Comparison of ENCODE assay signal across 8 cellular contexts in the genomic region with DNA sequence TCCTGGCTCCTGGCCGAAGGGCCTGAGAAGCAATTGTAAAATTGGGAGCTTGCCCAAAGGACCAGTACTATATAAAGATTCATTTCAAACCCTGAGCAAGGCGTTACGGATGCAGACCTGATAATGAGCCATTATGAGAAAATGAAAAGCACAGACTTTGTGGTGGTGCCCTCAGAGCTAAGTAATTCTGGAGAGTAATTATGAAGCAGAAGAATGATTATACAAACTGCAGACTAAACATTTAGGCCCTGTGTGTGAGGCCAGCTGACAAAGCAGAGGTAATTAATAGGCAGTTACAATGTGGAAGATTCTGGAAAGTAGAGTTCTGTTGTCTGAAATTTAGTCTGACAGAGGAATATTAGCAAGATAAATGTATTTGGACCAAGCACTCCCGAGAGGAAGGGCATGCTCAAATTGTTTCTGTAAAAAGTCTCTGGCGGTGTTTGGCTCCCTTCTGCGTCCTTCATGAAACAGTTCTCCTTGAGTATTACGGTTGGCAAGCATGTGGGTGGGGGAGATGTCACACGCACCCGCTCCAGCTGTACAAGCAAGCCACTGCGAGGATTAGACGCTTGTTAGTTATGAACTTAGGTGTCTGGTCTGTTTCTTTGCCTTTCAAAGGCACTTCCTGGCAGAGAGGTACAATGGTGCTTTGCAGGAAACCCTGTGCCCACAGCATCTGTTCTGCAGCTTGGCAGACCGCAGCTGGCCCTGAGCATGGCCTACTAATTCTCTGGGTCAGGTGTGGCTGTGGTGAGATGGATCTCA. TPM values are rescaled to one million over a fixed set of nuclear protein-coding genes. Genes with fewer than 3 reads are reported as not detected.
DNase-seq lines count a peak whose midpoint lies in the region; ATAC-seq, FAIRE-seq and TF ChIP-seq lines count a peak whose summit lies in the region.

No MANE protein-coding gene starts in this region.

- H3K4me3 Mint-ChIP-seq in Caco-2 (ENCODE audit: unreplicated experiment) = no peak overlapping the region

- no peaks in the 10 kb centered on the region for H3K27me3 Mint-ChIP-seq in Caco-2 (ENCODE audit: insufficient read depth, unreplicated experiment)

- no peaks in the 10 kb centered on the region for H3K9me2 ChIP-seq in OCI-LY7 (ENCODE audit: insufficient read depth, low read length)

- H3K27ac ChIP-seq in OCI-LY7 (ENCODE audit: low read depth, low read length, poor library complexity, severe bottlenecking) (no peak overlapping the region), pancreas (no peak overlapping the region)

- H4K20me1 ChIP-seq in OCI-LY7 (ENCODE audit: insufficient read depth, low read length) = no peaks in the 10 kb centered on the region

- H3K36me3 ChIP-seq in OCI-LY7 (ENCODE audit: insufficient read depth, low read length) (no peaks in the 10 kb centered on the region), pancreas (no peaks in the 10 kb centered on the region), MG63 (no peaks in the 10 kb centered on the region), Caco-2 (ENCODE audit: control insufficient read depth, insufficient read depth, low read length) (no peaks in the 10 kb centered on the region)

- peak; percentile 22 for DNase-seq in OCI-LY7 (ENCODE audit: low spot score)
- peak in 1 of 2 donors; percentile 47 for DNase-seq in activated naive CD4-positive, alpha-beta T cell treated with anti-CD3 and anti-CD28 coated beads, Interleukin-2, amount 50 U/mL, for 72 hours (ENCODE audit: low spot score in 2 of 2)
- DNase-seq in pancreas = peak in 3 of 6 donors; percentile 20 to 41 (median 25)
- DNase-seq in MG63 = no peak
- DNase-seq in Caco-2 = no peak
- no peak for DNase-seq in retina

- WGBS in pancreas, 2 donors = 39 to 42% methylated on average over 12 of the region's 12 CpGs

- H3K9me3 ChIP-seq in OCI-LY7 (ENCODE audit: low read length) (no peaks in the 10 kb centered on the region), pancreas (no peaks in the 10 kb centered on the region), MG63 (no peaks in the 10 kb centered on the region), Caco-2 (no peaks in the 10 kb centered on the region)

- H3K4me3 ChIP-seq in OCI-LY7 (ENCODE audit: low read depth, low read length, poor library complexity, severe bottlenecking) = no peak overlapping the region
- H3K4me3 ChIP-seq in pancreas = no peak overlapping the region
- no peak overlapping the region for H3K4me3 ChIP-seq in MG63
- no peak overlapping the region for H3K4me3 ChIP-seq in Caco-2 (ENCODE audit: low read depth, low read length)

- H3K4me1 Mint-ChIP-seq in Caco-2 (ENCODE audit: low read depth, unreplicated experiment) = peaks cover 6% of the 10 kb centered on the region

- no peak overlapping the region for H3K4me2 ChIP-seq in OCI-LY7 (ENCODE audit: low read length)

- CTCF ChIA-PET in OCI-LY7 (lab: Charles Lee; ENCODE audit: unreplicated experiment) (interaction anchor here (1.1 kb wide), 1 partner anchor 28 kb away, joined by 3 read pairs; no protein-coding TSS in a partner anchor), Caco-2 (lab: Charles Lee) (no interaction called here)

- BruUV-seq in OCI-LY7 (replicated peaks; lab: Mats Ljungman, UMichigan) = no TSS peak
- no TSS peak for BruUV-seq in Caco-2 (replicated peaks; lab: Mats Ljungman, UMichigan)

- TF ChIP-seq CTCF in OCI-LY7 (conservative IDR thresholded peaks at IDR 0.05; ENCODE audit: low read length) (no peak), pancreas (IDR thresholded peaks at IDR 0.05) (no peak), Caco-2 (IDR thresholded peaks at IDR 0.05; ENCODE audit: insufficient read depth in 1 of 2, low read depth in 1 of 2, low read length in 1 of 2, severe bottlenecking in 1 of 2, unreplicated experiment in 1 of 2) (no peak)

- H3K4me1 ChIP-seq in OCI-LY7 (ENCODE audit: insufficient read depth, low read length, poor library complexity, severe bottlenecking) (peaks cover 4% of the 10 kb centered on the region), pancreas (peaks cover 0 to 8% (median 8%) of the 10 kb centered on the region in 3 donors), Caco-2 (no peaks in the 10 kb centered on the region)

- peaks cover 6 to 14% of the 10 kb centered on the region in 2 donors for H3K9me3 Mint-ChIP-seq in activated naive CD4-positive, alpha-beta T cell treated with anti-CD3 and anti-CD28 coated beads, Interleukin-2, amount 50 U/mL, for 72 hours
- H3K9me3 Mint-ChIP-seq in Caco-2 (ENCODE audit: unreplicated experiment) = peaks cover 5% of the 10 kb centered on the region

- H3K36me3 Mint-ChIP-seq in activated naive CD4-positive, alpha-beta T cell treated with anti-CD3 and anti-CD28 coated beads, Interleukin-2, amount 50 U/mL, for 72 hours = peaks cover 7 to 23% of the 10 kb centered on the region in 2 donors
- H3K36me3 Mint-ChIP-seq in Caco-2 (ENCODE audit: insufficient read depth, unreplicated experiment) = no peaks in the 10 kb centered on the region

- H2AFZ ChIP-seq in OCI-LY7 (ENCODE audit: low read length) = peak overlapping the region; percentile 43; the same call in 1 of the 2 replicates

- ATAC-seq in GM21390 (IDR thresholded peaks at IDR 0.05; ENCODE audit: unreplicated experiment) (peak; percentile 35), pancreas (peak; percentile 40 to 86 (median 63)), HG02623 (IDR thresholded peaks at IDR 0.05; ENCODE audit: unreplicated experiment) (no peak)
- ATAC-seq in activated naive CD4-positive, alpha-beta T cell treated with anti-CD3 and anti-CD28 coated beads, Interleukin-2, amount 50 U/mL, for 72 hours = peak; percentile 57 to 58

- POLR2A ChIA-PET in OCI-LY7 (lab: Charles Lee) = interaction anchor here (0.5 to 1.3 kb wide), 2 partner anchors 18 to 38 kb away, joined by 3 to 4 read pairs; no protein-coding TSS in a partner anchor
- POLR2A ChIA-PET in Caco-2 (lab: Charles Lee) = interaction anchor here (0.6 kb wide), 1 partner anchor 469 kb away, joined by 3 read pairs; a partner anchor contains a TSS

- intact Hi-C loops in OCI-LY7 (cut with micrococcal nuclease; ENCODE audit: unreplicated experiment) (no loop called here), pancreas (cut with DNase I) (no loop called here), Caco-2 (cut with micrococcal nuclease; ENCODE audit: unreplicated experiment) (no loop called here)

- no peaks in the 10 kb centered on the region for H3K79me2 ChIP-seq in OCI-LY7 (ENCODE audit: insufficient read depth, low read depth, low read length)

- H3K27me3 ChIP-seq in pancreas (no peaks in the 10 kb centered on the region), MG63 (no peaks in the 10 kb centered on the region), Caco-2 (replicated peaks; ENCODE audit: control insufficient read depth, insufficient read depth, low read length) (no peaks in the 10 kb centered on the region)

- H3K27ac Mint-ChIP-seq in activated naive CD4-positive, alpha-beta T cell treated with anti-CD3 and anti-CD28 coated beads, Interleukin-2, amount 50 U/mL, for 72 hours = peak overlapping the region; percentile 59 to 75
- H3K27ac Mint-ChIP-seq in Caco-2 (ENCODE audit: unreplicated experiment) = no peak overlapping the region

- no peak for FAIRE-seq in pancreas (lab: Jason Lieb, UNC)

RNA-seq across cellular contexts. Expression of a gene that starts 45.5 kb away (rescaled TPM):
- 5.7 and 7.2 TPM in 2 replicates for total RNA-seq in OCI-LY7 (2014; rRNA removed; shearing (Covaris generic))
- total RNA-seq in OCI-LY7 (2022) = 20.8 and 22.9 TPM in 2 replicates
- total RNA-seq in activated naive CD4-positive, alpha-beta T cell treated with anti-CD3 and anti-CD28 coated beads, Interleukin-2, amount 50 U/mL, for 72 hours = 10 to 100 TPM; 11.1 to 12.5 TPM
- total RNA-seq in pancreas = 10 to 100 TPM in 2 of 6 donors, 1 to 10 TPM in 4; 3.5 to 11.9 (median 6.4) TPM
- polyA plus RNA-seq in pancreas = 1 to 10 TPM; 3.6 to 8.5 TPM
- 24.1 and 32.4 TPM in 2 replicates for total RNA-seq in MG63 (2014; rRNA removed; shearing (Covaris generic); ENCODE audit: low replicate concordance)
- total RNA-seq in Caco-2 (2022) = 87.5 and 95.8 TPM in 2 replicates
